In genomic region chr4:7928711-7929505, GRCh38 we compare ENCODE assay signal across 9 cellular contexts. TPM values are rescaled to one million over a fixed set of nuclear protein-coding genes. Genes with fewer than 3 reads are reported as not detected.
DNase-seq lines count a peak whose midpoint lies in the region; ATAC-seq, FAIRE-seq and TF ChIP-seq lines count a peak whose summit lies in the region.
"Had no signal": no experiment of that assay in that cellular context is flagged by ENCODE, and none has a peak within 500 bp of the region (broad histone marks: within the 10 kb centered on the region; RNA-seq: fewer than 3 reads in every experiment).

No MANE protein-coding gene starts in this region.

- H4K8ac ChIP-seq in IMR-90 (ENCODE audit: low read depth in 2 of 2, low read length in 2 of 2), result peak overlapping the region in 1 of 2 experiments; percentile 2; a peak in 1 of 4 replicates

- CTCF ChIA-PET in IMR-90 (lab: Yijun Ruan, JAX) (interaction anchor here (0.6 to 1.6 kb wide), 6 partner anchors 9 to 126 kb away, joined by 3 to 4 read pairs (median 3); no protein-coding TSS in a partner anchor), GM12878 (lab: Yijun Ruan, JAX) (no interaction called here)

- H2BK20ac ChIP-seq in IMR-90 (ENCODE audit: low read depth, low read length), result peak overlapping the region; percentile 28; the same call in 1 of the 2 replicates

- no peak for FAIRE-seq in GM12878 (lab: Jason Lieb, UNC)

- in situ Hi-C loops in IMR-90 (cut with MboI; ENCODE audit: low sequenced_read_pairs) (no loop called here), GM12878 (cut with MboI) (no loop called here), gastrocnemius medialis (cut with MboI; ENCODE audit: low sequenced_read_pairs in 4 of 4) (loop anchor here in 2 of 4 donors (5.0 to 10.0 kb wide), 2 partner anchors 124 to 127 kb away; no protein-coding TSS in a partner anchor)

- RAD21 ChIA-PET in GM12878 (lab: Charles Lee; ENCODE audit: unreplicated experiment), result interaction anchor here (0.9 kb wide), 1 partner anchor 127 kb away, joined by 3 read pairs; no protein-coding TSS in a partner anchor

- peaks cover 5 to 83% of the 10 kb centered on the region in 2 experiments for H3K79me1 ChIP-seq in IMR-90 (ENCODE audit: low read depth in 1 of 2, low read length in 2 of 2)

- no peak for TF ChIP-seq EP300 in GM12878 (IDR thresholded peaks at IDR 0.05; ENCODE audit: borderline replicate concordance in 1 of 2, control insufficient read depth in 1 of 2, low read depth in 2 of 2, low read length in 2 of 2)

- dilution Hi-C loops in IMR-90 (cut with HindIII; ENCODE audit: low sequenced_read_pairs, unreplicated experiment), result no loop called here

- BruUV-seq in IMR-90 (replicated peaks; lab: Mats Ljungman, UMichigan), result no TSS peak
- BruUV-seq in GM12878 (replicated peaks; lab: Mats Ljungman, UMichigan), result no TSS peak

- no peak overlapping the region for H3K23ac ChIP-seq in IMR-90 (ENCODE audit: low read depth, low read length)

- H3K4me3 Mint-ChIP-seq in activated T-cell treated with anti-CD3 and anti-CD28 coated beads, Interleukin-2, amount 50 U/mL, for 24 hours, result no peak overlapping the region

- H3K4me1 ChIP-seq in IMR-90 (ENCODE audit: control insufficient read depth, insufficient read depth, low read length), result peaks cover 32% of the 10 kb centered on the region
- H3K4me1 ChIP-seq in GM12878 (ENCODE audit: control insufficient read depth, insufficient read depth, low read length), result no peaks in the 10 kb centered on the region
- peaks cover 0 to 28% of the 10 kb centered on the region in 2 donors for H3K4me1 ChIP-seq in right atrium auricular region
- H3K4me1 ChIP-seq in gastrocnemius medialis, result peaks cover 0 to 3% of the 10 kb centered on the region in 2 donors

- peak overlapping the region; percentile 34 for H2AK9ac ChIP-seq in IMR-90 (replicated peaks; ENCODE audit: low read depth, low read length, poor library complexity)

- H3K4me2 ChIP-seq in IMR-90 (ENCODE audit: low read depth, low read length) (no peak overlapping the region), GM12878 (ENCODE audit: control insufficient read depth, insufficient read depth) (no peak overlapping the region)

- H3K18ac ChIP-seq in IMR-90 (ENCODE audit: low read depth, low read length), result no peak overlapping the region

- peak; percentile 44 for TF ChIP-seq CTCF in IMR-90 (conservative IDR thresholded peaks at IDR 0.05; ENCODE audit: low read depth, low read length)
- peak in 1 of 3 experiments; percentile 11; a peak in 2 of 6 replicates for TF ChIP-seq CTCF in GM12878 (IDR thresholded peaks at IDR 0.05 in 2 of 3, conservative IDR thresholded peaks at IDR 0.05 in 1 of 3; ENCODE audit: control insufficient read depth in 2 of 3, extremely low read depth in 1 of 3, insufficient read depth in 1 of 3, low read depth in 3 of 3, low read length in 3 of 3)
- peak in 1 of 2 donors; percentile 51 for TF ChIP-seq CTCF in right atrium auricular region (IDR thresholded peaks at IDR 0.05)
- TF ChIP-seq CTCF in gastrocnemius medialis (IDR thresholded peaks at IDR 0.05 in 4 of 5, conservative IDR thresholded peaks at IDR 0.05 in 1 of 5), result peak; percentile 28 to 41 (median 33)

- SMC1A ChIA-PET in GM12878 (lab: Charles Lee; ENCODE audit: uncharacterized antibody, unreplicated experiment), result interaction anchor here (1.0 kb wide), 1 partner anchor 123 kb away, joined by 3 read pairs; no protein-coding TSS in a partner anchor

- no peaks in the 10 kb centered on the region for H3K27me3 Mint-ChIP-seq in activated T-cell treated with anti-CD3 and anti-CD28 coated beads, Interleukin-2, amount 50 U/mL, for 24 hours

- no peak overlapping the region for H3K56ac ChIP-seq in IMR-90 (ENCODE audit: extremely low read depth, insufficient read depth, low read length)

- peaks cover 20% of the 10 kb centered on the region for H3K36me3 ChIP-seq in IMR-90 (ENCODE audit: control insufficient read depth, insufficient read depth, low read length)
- H3K36me3 ChIP-seq in GM12878 (ENCODE audit: control insufficient read depth in 2 of 2, insufficient read depth in 2 of 2, low read length in 1 of 2), result no peaks in the 10 kb centered on the region
- no peaks in the 10 kb centered on the region for H3K36me3 ChIP-seq in right atrium auricular region
- no peaks in the 10 kb centered on the region for H3K36me3 ChIP-seq in gastrocnemius medialis

- H3K36me3 Mint-ChIP-seq in activated T-cell treated with anti-CD3 and anti-CD28 coated beads, Interleukin-2, amount 50 U/mL, for 24 hours (ENCODE audit: low read depth), result peaks cover 11% of the 10 kb centered on the region

- TF ChIP-seq RAD21 in IMR-90 (IDR thresholded peaks at IDR 0.05; ENCODE audit: low read length), result peak; percentile 53
- TF ChIP-seq RAD21 in GM12878 (IDR thresholded peaks at IDR 0.05; ENCODE audit: insufficient read depth, low read depth, low read length), result 0 out of 2 replicates have a peak, but pooled peaks have one; percentile 14

- no peak overlapping the region for H3K9ac ChIP-seq in IMR-90 (ENCODE audit: low read depth, low read length)
- H3K9ac ChIP-seq in GM12878 (ENCODE audit: control insufficient read depth, insufficient read depth, low read length), result no peak overlapping the region

- POLR2A ChIA-PET in IMR-90 (lab: Charles Lee; ENCODE audit: unreplicated experiment), result no interaction called here
- POLR2A ChIA-PET in GM12878 (lab: Charles Lee), result interaction anchor here (0.6 kb wide), 1 partner anchor 24 kb away, joined by 4 read pairs; no protein-coding TSS in a partner anchor

- H3K14ac ChIP-seq in IMR-90 (replicated peaks; ENCODE audit: low read depth, low read length), result no peak overlapping the region

- H4K20me1 ChIP-seq in IMR-90 (ENCODE audit: insufficient read depth, low read length) (peaks cover 95% of the 10 kb centered on the region), GM12878 (ENCODE audit: control insufficient read depth, insufficient read depth) (no peaks in the 10 kb centered on the region)

- no peak overlapping the region for H3K27ac ChIP-seq in IMR-90 (ENCODE audit: insufficient read depth, low read length)
- H3K27ac ChIP-seq in GM12878 (ENCODE audit: control insufficient read depth, insufficient read depth), result no peak overlapping the region
- peak overlapping the region; percentile 45 to 69 for H3K27ac ChIP-seq in right atrium auricular region
- no peak overlapping the region for H3K27ac ChIP-seq in gastrocnemius medialis

- no peak overlapping the region for H2BK15ac ChIP-seq in IMR-90 (ENCODE audit: low read depth, low read length)

- H3K27me3 ChIP-seq in IMR-90 (ENCODE audit: control insufficient read depth, insufficient read depth, low read length) (no peaks in the 10 kb centered on the region), GM12878 (replicated peaks in 1 of 2; ENCODE audit: control insufficient read depth in 2 of 2, insufficient read depth in 2 of 2, low read length in 1 of 2) (no peaks in the 10 kb centered on the region; a peak in 2 of 4 replicates), right atrium auricular region (no peaks in the 10 kb centered on the region), gastrocnemius medialis (no peaks in the 10 kb centered on the region)

- H2AK5ac ChIP-seq in IMR-90 (ENCODE audit: low read depth, low read length), result peak overlapping the region; percentile 54; the same call in 1 of the 2 replicates

- ATAC-seq in IMR-90 (ENCODE audit: low read depth) (peak; percentile 16; the same call in 1 of the 2 replicates), GM12878 (no peak), gastrocnemius medialis (peak; percentile 71 to 92), HG03378 (IDR thresholded peaks at IDR 0.05; ENCODE audit: unreplicated experiment) (no peak)

- intact Hi-C loops in IMR-90 (cut with micrococcal nuclease) (loop anchor here (2.0 kb wide), 1 partner anchor 126 kb away; no protein-coding TSS in a partner anchor), GM12878 (cut with micrococcal nuclease; ENCODE audit: unreplicated experiment) (no loop called here), gastrocnemius medialis (cut with DNase I; ENCODE audit: low total_unique reads) (loop anchor here (1.0 kb wide), 1 partner anchor 125 kb away; no protein-coding TSS in a partner anchor)

- no peak overlapping the region for H3K4me3 ChIP-seq in IMR-90 (ENCODE audit: insufficient read depth, low read depth, low read length)
- H3K4me3 ChIP-seq in GM12878, result no peak overlapping the region
- no peak overlapping the region for H3K4me3 ChIP-seq in right atrium auricular region
- no peak overlapping the region for H3K4me3 ChIP-seq in gastrocnemius medialis

- H2BK5ac ChIP-seq in IMR-90 (ENCODE audit: low read depth, low read length, poor library complexity, severe bottlenecking), result peak overlapping the region; percentile 62

- H3K4ac ChIP-seq in IMR-90 (ENCODE audit: low read depth, low read length), result no peak overlapping the region

- H3K9me1 ChIP-seq in IMR-90 (ENCODE audit: insufficient read depth, low read length), result peaks cover 29% of the 10 kb centered on the region

- no peak overlapping the region; the same call in 1 of the 2 replicates for H2BK120ac ChIP-seq in IMR-90 (ENCODE audit: low read depth, low read length)

- peaks cover 20% of the 10 kb centered on the region for H3K4me1 Mint-ChIP-seq in activated T-cell treated with anti-CD3 and anti-CD28 coated beads, Interleukin-2, amount 50 U/mL, for 24 hours (ENCODE audit: low read depth)

- 76% methylated on average over 6 of the region's 8 CpGs; no CpG with 5 or more reads in 1 of the 2 experiments for WGBS in IMR-90 (ENCODE audit: extremely low coverage in 2 of 2, insufficient read length in 1 of 2), 2 experiments
- 36% methylated on average over 8 of the region's 8 CpGs for WGBS in GM12878 (ENCODE audit: insufficient coverage, insufficient replicate concordance, low lambda C conversion rate, missing lambda C conversion rate)

- H3K9me3 ChIP-seq in IMR-90 (ENCODE audit: control insufficient read depth, insufficient read depth, low read length) (no peaks in the 10 kb centered on the region; the same call in 1 of the 2 replicates), GM12878 (replicated peaks; ENCODE audit: control insufficient read depth, insufficient read depth, low read length) (no peaks in the 10 kb centered on the region; the same call in 2 of the 3 replicates), right atrium auricular region (no peaks in the 10 kb centered on the region), gastrocnemius medialis (no peaks in the 10 kb centered on the region)

- no peak overlapping the region for H3K27ac Mint-ChIP-seq in activated T-cell treated with anti-CD3 and anti-CD28 coated beads, Interleukin-2, amount 50 U/mL, for 24 hours

- DNase-seq in IMR-90 (no peak), GM12878 (ENCODE audit: low read depth, low spot score) (no peak), right atrium auricular region (ENCODE audit: low spot score) (no peak), gastrocnemius medialis (peak; percentile 38 to 49), foreskin melanocyte (no peak)
- DNase-seq in activated T-cell treated with anti-CD3 and anti-CD28 coated beads, Interleukin-2, amount 50 U/mL, for 24 hours, result no peak
- DNase-seq: hippocampal formation, MM.1S had no signal

- H3K9me3 Mint-ChIP-seq in activated T-cell treated with anti-CD3 and anti-CD28 coated beads, Interleukin-2, amount 50 U/mL, for 24 hours, result peaks cover 2% of the 10 kb centered on the region

- H3K79me2 ChIP-seq in GM12878 (ENCODE audit: control insufficient read depth, insufficient read depth, low read length), result no peaks in the 10 kb centered on the region

- TF ChIP-seq POLR2A in IMR-90 (IDR thresholded peaks at IDR 0.05; ENCODE audit: low read depth, low read length) (no peak), GM12878 (IDR thresholded peaks at IDR 0.05; ENCODE audit: low read depth, low read length) (no peak), gastrocnemius medialis (IDR thresholded peaks at IDR 0.05) (no peak)

- H2AFZ ChIP-seq in IMR-90 (replicated peaks; ENCODE audit: low read length, poor library complexity) (peak overlapping the region; percentile 4), GM12878 (ENCODE audit: control insufficient read depth, low read depth, low read length) (no peak overlapping the region)

- H4K91ac ChIP-seq in IMR-90 (ENCODE audit: insufficient read depth, low read depth, low read length), result no peak overlapping the region

- no peak overlapping the region for H4K5ac ChIP-seq in IMR-90 (ENCODE audit: low read depth, low read length)

RNA-seq across cellular contexts. Expression of gene AFAP1, which starts 10.8 kb away (rescaled TPM):
- total RNA-seq in IMR-90 (2012; rRNA removed) (48.2 and 60.3 TPM in 2 replicates), GM12878 (2014; rRNA removed) (0.16 and 0.23 TPM in 2 replicates), GM12878 (2014; rRNA removed; fragmentation: Illumina TruSeq; extraction: Trizol) (not detected in 2 replicates), GM12878 (2021) (0.15 and 0.16 TPM in 2 replicates), right atrium auricular region (10 to 100 TPM; 16.2 to 27.2 TPM), gastrocnemius medialis (1 to 10 TPM; 1.5 to 8.6 (median 3.5) TPM)
- polyA plus RNA-seq in IMR-90 (2012; rRNA removed) (73.1 and 80.9 TPM in 2 replicates), GM12878 (2011; rRNA removed) (0.12 and 0.14 TPM in 2 replicates), GM12878 (2014; fragmentation: Illumina TruSeq; extraction: Trizol) (0.03 TPM in 1 of 2 replicates, not detected in the other), GM12878 (2014; fragmentation: Nextera tagmentation; extraction: Ambion mirVana) (under 1 TPM; 0.02 to 0.04 TPM), GM12878 (2014; rRNA removed) (0.01 and 0.03 TPM in 2 replicates), GM12878 (2016; fragmentation: Nextera tagmentation; extraction: Ambion mirVana) (under 1 TPM; 0.09 to 0.23 TPM)
- 67.3 and 67.7 TPM in 2 replicates for polyA plus RNA-seq in IMR-90 (2012; cell fraction: cytosol; rRNA removed)
- 116 and 173 TPM in 2 replicates for polyA plus RNA-seq in IMR-90 (2012; cell fraction: nucleus; rRNA removed; ENCODE audit: low replicate concordance)
- total RNA-seq in GM12878 (2013; cell fraction: nucleolus; rRNA removed), result 0.08 TPM in 1 of 2 replicates, not detected in the other
- polyA plus RNA-seq in GM12878 (2011; ENCODE audit: low read depth), result 0.10 TPM
- polyA plus RNA-seq in GM12878 (2011; cell fraction: cytosol; rRNA removed), result 0.03 and 0.13 TPM in 2 replicates
- 0.39 and 0.45 TPM in 2 replicates for polyA plus RNA-seq in GM12878 (2011; cell fraction: nucleus; rRNA removed)
- polyA plus RNA-seq in GM12878 (2012), result 0.27 and 0.38 TPM in 2 replicates
- 0.15 and 0.73 TPM in 2 replicates for polyA minus RNA-seq in GM12878 (2011; rRNA and poly(A)+ RNA removed)
- 0.13 TPM in 1 of 2 replicates, not detected in the other for polyA minus RNA-seq in GM12878 (2011; cell fraction: cytosol; rRNA and poly(A)+ RNA removed)
- 0.12 and 1.4 TPM in 2 replicates for polyA minus RNA-seq in GM12878 (2011; cell fraction: nucleus; rRNA and poly(A)+ RNA removed)

Comparison
In these comparisons a context has a peak if more than half of its experiments do, and no peak if none do; other contexts are left out.
1. ATAC-seq: peak in IMR-90 (single experiment) and gastrocnemius medialis (2 of 2); none in GM12878 (single experiment) and HG03378 (single experiment).
2. DNase-seq: peak in gastrocnemius medialis (2 of 2); none in IMR-90 (single experiment), GM12878 (single experiment), right atrium auricular region (single experiment), activated T-cell treated with anti-CD3 and anti-CD28 coated beads, Interleukin-2, amount 50 U/mL, for 24 hours (single experiment) and foreskin melanocyte (single experiment).
3. H3K27ac ChIP-seq: peak in right atrium auricular region (2 of 2); none in IMR-90 (single experiment), GM12878 (single experiment) and gastrocnemius medialis (0 of 4).